ENCODE assay signal across 26 cellular contexts in genomic region chr6:170416959-170417606, GRCh38.
A peak's percentile ranks its signal among the peaks of the same experiment; 100 is the strongest.
DNase-seq lines count a peak whose midpoint lies in the region; ATAC-seq, FAIRE-seq and TF ChIP-seq lines count a peak whose summit lies in the region.
"Had no signal": no experiment of that assay in that cellular context is flagged by ENCODE, and none has a peak within 500 bp of the region (broad histone marks: within the 10 kb centered on the region; RNA-seq: fewer than 3 reads in every experiment).

No MANE protein-coding gene starts in this region.

- H2BK120ac ChIP-seq in H1 (replicated peaks; ENCODE audit: low read depth, low read length): no peak overlapping the region

- TF ChIP-seq POLR2A in H1 (IDR thresholded peaks at IDR 0.05; ENCODE audit: control extremely low read depth in 1 of 2, low read depth in 2 of 2, low read length in 2 of 2) (no peak), spleen (IDR thresholded peaks at IDR 0.05) (no peak)

- no peaks in the 10 kb centered on the region for H3K23me2 ChIP-seq in H1 (ENCODE audit: low read depth, low read length)

- H3K9me3 Mint-ChIP-seq in immature natural killer cell: no peaks in the 10 kb centered on the region
- H3K9me3 Mint-ChIP-seq: HFFc6 had no signal

- H3K9ac ChIP-seq in H1 (replicated peaks in 1 of 4; ENCODE audit: extremely low read depth in 1 of 4, low read depth in 3 of 4, low read length in 3 of 4) (no peak overlapping the region), smooth muscle cell (ENCODE audit: low read depth) (no peak overlapping the region)
- H3K9ac ChIP-seq: BLaER1 treated with 17β-estradiol and CSF1 and Interleukin-3, amounts not matched to agents 10 nM and 100 nM; GM23248 had no signal

- H3K4me3 ChIP-seq in H1 (ENCODE audit: extremely low read depth in 1 of 4, insufficient read depth in 2 of 4, low read depth in 3 of 4, low read length in 4 of 4) (no peak overlapping the region), spleen (no peak overlapping the region), smooth muscle cell (no peak overlapping the region)
- H3K4me3 ChIP-seq: A549; BLaER1 treated with 17β-estradiol and CSF1 and Interleukin-3, amounts not matched to agents 10 nM and 100 nM; GM12878; GM23248; HAP-1 had no signal

- H3K4me3 Mint-ChIP-seq in immature natural killer cell: peak overlapping the region; percentile 66 to 82 (median 77)
- H3K4me3 Mint-ChIP-seq: CD14-positive monocyte; CD4-positive, alpha-beta T cell; CD8-positive, alpha-beta memory T cell; HFFc6 had no signal

- no peaks in the 10 kb centered on the region for H3F3A ChIP-seq in smooth muscle cell (ENCODE audit: low read depth)

- H4K91ac ChIP-seq in H1 (replicated peaks; ENCODE audit: insufficient read length, low read length): no peak overlapping the region

- peak overlapping the region; percentile 64; the same call in 1 of the 2 replicates for H4K8ac ChIP-seq in H1 (ENCODE audit: extremely low read depth, insufficient read depth, low read length)

- no peak overlapping the region for H3K23ac ChIP-seq in H1 (ENCODE audit: insufficient read length)

- H3K36me3 ChIP-seq in H1 (ENCODE audit: control insufficient read depth in 2 of 4, insufficient read depth in 4 of 4, low read length in 3 of 4) (no peaks in the 10 kb centered on the region), spleen (no peaks in the 10 kb centered on the region), smooth muscle cell (ENCODE audit: low read depth) (no peaks in the 10 kb centered on the region)
- H3K36me3 ChIP-seq: BE2C; BLaER1 treated with 17β-estradiol and CSF1 and Interleukin-3, amounts not matched to agents 10 nM and 100 nM; HAP-1 had no signal

- CTCF ChIA-PET in H1 (lab: Charles Lee; ENCODE audit: partially characterized antibody): interaction anchor here (0.9 to 1.7 kb wide), 3 partner anchors 14 to 1653 kb away, joined by 3 to 4 read pairs (median 3); no protein-coding TSS in a partner anchor

- no peak for FAIRE-seq in H1 (lab: Jason Lieb, UNC)
- FAIRE-seq: A549, D721Med, GM12878, GM19239 had no signal

- no peak overlapping the region for H3K4ac ChIP-seq in H1 (replicated peaks; ENCODE audit: insufficient read length, low read depth, low read length)

- WGBS in H1 (ENCODE audit: extremely low coverage in 1 of 2, insufficient coverage in 1 of 2, insufficient read length in 1 of 2, insufficient replicate concordance in 2 of 2, low coverage in 1 of 2, low lambda C conversion rate in 2 of 2, missing lambda C conversion rate in 1 of 2), 2 experiments: 95% methylated on average over 10 of the region's 10 CpGs; no CpG with 5 or more reads in 1 of the 2 experiments
- 90 to 92% (median 91%) methylated on average over 9 to 10 of the region's 10 CpGs for WGBS in spleen, 5 donors
- WGBS in smooth muscle cell (ENCODE audit: low lambda C conversion rate): 94% methylated on average over 10 of the region's 10 CpGs

- no peak overlapping the region for H2AK5ac ChIP-seq in H1 (ENCODE audit: low read depth, low read length)

- DNase-seq in H1 (ENCODE audit: low read depth in 1 of 2, low spot score in 2 of 2): no peak
- DNase-seq in immature natural killer cell: peak; percentile 28 to 38 (median 35)
- peak; percentile 40 for DNase-seq in spleen
- DNase-seq in NCI-H1092 (lab: John Stamatoyannopoulos, UW): no peak
- no peak for DNase-seq in smooth muscle cell (lab: John Stamatoyannopoulos, UW; ENCODE audit: unreplicated experiment)
- no peak for DNase-seq in activated naive CD4-positive, alpha-beta T cell treated with anti-CD3 and anti-CD28 coated beads, Interleukin-2, amount 50 U/mL, for 16 hours
- DNase-seq: 8988T; ACHN; AML-193; BE2C; CD4-positive, alpha-beta T cell; CD8-positive, alpha-beta memory T cell; DMS 273 treated with DMSO at 0.1 percent for 48 hours; DMS79; EL; GDM1; GM23248; HFFc6 had no signal

- H2BK20ac ChIP-seq in H1 (ENCODE audit: low read length): no peak overlapping the region

- no peak for TF ChIP-seq EP300 in H1 (IDR thresholded peaks at IDR 0.05; ENCODE audit: borderline replicate concordance in 1 of 2, low read depth in 2 of 2, low read length in 2 of 2)

- H3K14ac ChIP-seq in H1 (ENCODE audit: insufficient read length): no peak overlapping the region

- peak overlapping the region; percentile 78 to 89 (median 89) for H3K27ac Mint-ChIP-seq in immature natural killer cell
- H3K27ac Mint-ChIP-seq: CD4-positive, alpha-beta T cell; CD8-positive, alpha-beta memory T cell; HFFc6 had no signal

- intact Hi-C loops in spleen (cut with DNase I; ENCODE audit: low total_unique reads): no loop called here

- TF ChIP-seq RAD21 in H1 (IDR thresholded peaks at IDR 0.05 in 1 of 2, conservative IDR thresholded peaks at IDR 0.05 in 1 of 2; ENCODE audit: low read depth in 2 of 2, low read length in 2 of 2): no peak

- POLR2A ChIA-PET in H1 (lab: Charles Lee; ENCODE audit: partially characterized antibody): interaction anchor here (1.1 kb wide), 1 partner anchor 9 kb away, joined by 3 read pairs; no protein-coding TSS in a partner anchor

- H3K27me3 Mint-ChIP-seq in immature natural killer cell (ENCODE audit: low read depth in 3 of 3): peaks cover 0 to 3% (median 0%) of the 10 kb centered on the region in 3 donors

- H3K56ac ChIP-seq in H1 (replicated peaks; ENCODE audit: insufficient read length, low read depth, low read length): no peak overlapping the region

- H3K18ac ChIP-seq in H1 (ENCODE audit: extremely low read depth, low read length): no peak overlapping the region

- H3K36me3 Mint-ChIP-seq in immature natural killer cell: peaks cover 0 to 11% (median 0%) of the 10 kb centered on the region in 3 donors
- H3K36me3 Mint-ChIP-seq: CD14-positive monocyte had no signal

- H4K5ac ChIP-seq in H1 (ENCODE audit: insufficient read length, low read depth, low read length): no peak overlapping the region

- ATAC-seq in HG03571 (IDR thresholded peaks at IDR 0.05; ENCODE audit: unreplicated experiment): no peak
- ATAC-seq: A549, GM12878 had no signal

- no peak overlapping the region for H2BK5ac ChIP-seq in H1 (ENCODE audit: low read depth, low read length)

- TF ChIP-seq CTCF in H1 (IDR thresholded peaks at IDR 0.05; ENCODE audit: control extremely low read depth in 1 of 3, insufficient read depth in 1 of 3, low read depth in 1 of 3, low read length in 3 of 3) (no peak), spleen (IDR thresholded peaks at IDR 0.05 in 8 of 11, conservative IDR thresholded peaks at IDR 0.05 in 3 of 11) (no peak), smooth muscle cell (IDR thresholded peaks at IDR 0.05; ENCODE audit: borderline replicate concordance, insufficient read depth, poor library complexity, severe bottlenecking) (no peak)

- H3K27me3 ChIP-seq in H1 (replicated peaks in 1 of 4; ENCODE audit: control insufficient read depth in 3 of 4, extremely low read depth in 1 of 4, insufficient read depth in 3 of 4, low read length in 3 of 4): no peaks in the 10 kb centered on the region
- peaks cover 0 to 38% (median 0%) of the 10 kb centered on the region in 7 donors for H3K27me3 ChIP-seq in spleen (replicated peaks in 1 of 7)
- no peaks in the 10 kb centered on the region for H3K27me3 ChIP-seq in smooth muscle cell (ENCODE audit: low read depth)
- H3K27me3 ChIP-seq: BE2C; BLaER1 treated with 17β-estradiol and CSF1 and Interleukin-3, amounts not matched to agents 10 nM and 100 nM had no signal

- peaks cover 35 to 51% of the 10 kb centered on the region in 2 donors for H3K4me1 Mint-ChIP-seq in immature natural killer cell
- H3K4me1 Mint-ChIP-seq: CD14-positive monocyte; CD8-positive, alpha-beta memory T cell had no signal

- H3K9me3 ChIP-seq in H1 (ENCODE audit: insufficient read depth in 2 of 2, low read depth in 1 of 2, low read length in 1 of 2) (no peaks in the 10 kb centered on the region), spleen (peaks cover 0 to 23% (median 5%) of the 10 kb centered on the region in 8 donors), smooth muscle cell (replicated peaks; ENCODE audit: low read depth) (no peaks in the 10 kb centered on the region)
- H3K9me3 ChIP-seq: A549, BE2C, HAP-1 had no signal

- H4K20me1 ChIP-seq in H1 (replicated peaks in 1 of 2; ENCODE audit: control insufficient read depth in 1 of 2, insufficient read depth in 2 of 2, low read length in 2 of 2): no peaks in the 10 kb centered on the region
- H4K20me1 ChIP-seq in smooth muscle cell (ENCODE audit: low read depth): no peaks in the 10 kb centered on the region
- H4K20me1 ChIP-seq: BLaER1 treated with 17β-estradiol and CSF1 and Interleukin-3, amounts not matched to agents 10 nM and 100 nM had no signal

- no peaks in the 10 kb centered on the region for H3K79me2 ChIP-seq in H1 (ENCODE audit: control insufficient read depth in 1 of 2, insufficient read depth in 2 of 2, low read length in 2 of 2)
- H3K79me2 ChIP-seq in smooth muscle cell (ENCODE audit: low read depth): no peaks in the 10 kb centered on the region

- H2AFZ ChIP-seq in H1 (ENCODE audit: low read length): no peak overlapping the region
- H2AFZ ChIP-seq in smooth muscle cell (ENCODE audit: low read depth): no peak overlapping the region
- H2AFZ ChIP-seq: GM23248 had no signal

- H3K4me1 ChIP-seq in H1 (replicated peaks in 1 of 4; ENCODE audit: control insufficient read depth in 3 of 4, insufficient read depth in 4 of 4, low read length in 3 of 4) (no peaks in the 10 kb centered on the region), spleen (no peaks in the 10 kb centered on the region), smooth muscle cell (ENCODE audit: low read depth) (no peaks in the 10 kb centered on the region)
- H3K4me1 ChIP-seq: A549, BE2C, HAP-1 had no signal

- no peak overlapping the region for H2BK12ac ChIP-seq in H1 (ENCODE audit: low read depth, low read length)

- H3K27ac ChIP-seq in H1 (ENCODE audit: low read depth, low read length): no peak overlapping the region
- H3K27ac ChIP-seq in spleen: no peak overlapping the region
- no peak overlapping the region for H3K27ac ChIP-seq in smooth muscle cell (ENCODE audit: low read depth)
- H3K27ac ChIP-seq: A549; BLaER1 treated with 17β-estradiol and CSF1 and Interleukin-3, amounts not matched to agents 10 nM and 100 nM; GM23248 had no signal

- no peaks in the 10 kb centered on the region for H3K79me1 ChIP-seq in H1 (ENCODE audit: low read depth, low read length)

- no peak overlapping the region for H2BK15ac ChIP-seq in H1 (ENCODE audit: low read length)

- H3K4me2 ChIP-seq in H1 (ENCODE audit: insufficient read depth in 1 of 2, low read depth in 2 of 2, low read length in 2 of 2) (no peak overlapping the region), smooth muscle cell (no peak overlapping the region)
- H3K4me2 ChIP-seq: A549 had no signal

TF ChIP-seq in H1, 55 proteins besides CTCF, POLR2A, EP300 and RAD21 (continues in another document):
- TF ChIP-seq JUN (IDR thresholded peaks at IDR 0.05; ENCODE audit: low read depth, low read length) (no peak), EGR1 (IDR thresholded peaks at IDR 0.05; ENCODE audit: borderline replicate concordance, low read depth, low read length) (no peak), SUZ12 (IDR thresholded peaks at IDR 0.05; ENCODE audit: low read length) (no peak), SRF (IDR thresholded peaks at IDR 0.05; ENCODE audit: low read depth, low read length) (no peak), CBX5 (IDR thresholded peaks at IDR 0.05; ENCODE audit: low read depth, low read length) (no peak), RNF2 (IDR thresholded peaks at IDR 0.05; ENCODE audit: borderline replicate concordance, low read depth, low read length, missing control alignments, poor library complexity, severe bottlenecking) (no peak), TAF7 (optimal IDR thresholded peaks at IDR 0.05; ENCODE audit: borderline replicate concordance, low read depth, low read length) (no peak)

Comparison
In these comparisons a context has a peak if more than half of its experiments do, and no peak if none do; other contexts are left out.
1. DNase-seq: peak in immature natural killer cell (3 of 3) and spleen (single experiment); none in H1 (0 of 2), NCI-H1092 (single experiment), smooth muscle cell (single experiment) and activated naive CD4-positive, alpha-beta T cell treated with anti-CD3 and anti-CD28 coated beads, Interleukin-2, amount 50 U/mL, for 16 hours (single experiment).